In genomic region chr3:139455855-139456254, GRCh38 we compare ENCODE assay signal across 12 cellular contexts. TPM values are rescaled to one million over a fixed set of nuclear protein-coding genes. Genes with fewer than 3 reads are reported as not detected.
A peak's percentile ranks its signal among the peaks of the same experiment; 100 is the strongest.
DNase-seq lines count a peak whose midpoint lies in the region; ATAC-seq and TF ChIP-seq lines count a peak whose summit lies in the region.
"Had no signal": no experiment of that assay in that cellular context is flagged by ENCODE, and none has a peak within 500 bp of the region (broad histone marks: within the 10 kb centered on the region; RNA-seq: fewer than 3 reads in every experiment).

No MANE protein-coding gene starts in this region.

- no peak overlapping the region for H3K27ac Mint-ChIP-seq in Calu3 (ENCODE audit: unreplicated experiment)
- H3K27ac Mint-ChIP-seq: naive B cell had no signal

- H3K9me3 Mint-ChIP-seq in Calu3 (ENCODE audit: low read depth, unreplicated experiment), result no peaks in the 10 kb centered on the region

- H3K4me1 Mint-ChIP-seq in Calu3 (ENCODE audit: low read depth, unreplicated experiment), result peaks cover 17% of the 10 kb centered on the region

- H3K36me3 Mint-ChIP-seq in Calu3 (ENCODE audit: insufficient read depth, unreplicated experiment), result no peaks in the 10 kb centered on the region

- H3K4me3 Mint-ChIP-seq in Calu3 (ENCODE audit: low read depth, unreplicated experiment), result no peak overlapping the region
- H3K4me3 Mint-ChIP-seq: naive B cell had no signal

- intact Hi-C loops in Calu3 (cut with micrococcal nuclease; ENCODE audit: unreplicated experiment), result no loop called here

- ATAC-seq in GM21825 (IDR thresholded peaks at IDR 0.05; ENCODE audit: unreplicated experiment), result no peak
- no peak for ATAC-seq in GM18870 (IDR thresholded peaks at IDR 0.05; ENCODE audit: unreplicated experiment)

- TF ChIP-seq CTCF in Calu3 (IDR thresholded peaks at IDR 0.05; ENCODE audit: unreplicated experiment) (peak; percentile 43), cardiac fibroblast (IDR thresholded peaks at IDR 0.05; ENCODE audit: low read depth, low read length) (peak; percentile 10)

- no peak overlapping the region for H3K4me3 ChIP-seq in cardiac fibroblast (replicated peaks in 1 of 2; ENCODE audit: low read depth in 2 of 2, low read length in 2 of 2)
- H3K4me3 ChIP-seq: tibial artery had no signal

- CTCF ChIA-PET in Calu3 (lab: Charles Lee), result interaction anchor here (2.3 kb wide), 1 partner anchor 64 kb away, joined by 5 read pairs; no protein-coding TSS in a partner anchor

- BruUV-seq in Calu3 (replicated peaks; lab: Mats Ljungman, UMichigan), result no TSS peak

- H3K27me3 Mint-ChIP-seq in Calu3 (ENCODE audit: unreplicated experiment), result no peaks in the 10 kb centered on the region
- H3K27me3 Mint-ChIP-seq: naive B cell had no signal

- peak; percentile 33 for DNase-seq in Calu3
- peak; percentile 58 for DNase-seq in H4 (ENCODE audit: low spot score)
- DNase-seq in NCI-H2081 treated with DMSO at 0.1 percent for 48 hours (lab: John Stamatoyannopoulos, UW), result peak; percentile 29
- no peak for DNase-seq in cardiac fibroblast (ENCODE audit: low read depth in 2 of 2)
- DNase-seq in pons (ENCODE audit: low spot score), result no peak
- DNase-seq in superior temporal gyrus (ENCODE audit: extremely low spot score), result no peak
- DNase-seq: naive B cell, NCI-H187 treated with DMSO at 0.1 percent for 48 hours, T-helper 2 cell, tibial artery had no signal

RNA-seq across cellular contexts. Expression of gene RBP2, which starts 20.5 kb away (rescaled TPM):
- not detected in 2 replicates for total RNA-seq in Calu3 (2022)
- total RNA-seq in H4 (2014; rRNA removed; shearing (Covaris generic)), result not detected in 2 replicates

Comparison
In these comparisons a context has a peak if more than half of its experiments do, and no peak if none do; other contexts are left out.
1. DNase-seq: peak in Calu3 (single experiment), H4 (single experiment) and NCI-H2081 treated with DMSO at 0.1 percent for 48 hours (single experiment); none in cardiac fibroblast (0 of 2), pons (single experiment) and superior temporal gyrus (single experiment).